Comparison of ENCODE assay signal across 8 cellular contexts in the genomic region with DNA sequence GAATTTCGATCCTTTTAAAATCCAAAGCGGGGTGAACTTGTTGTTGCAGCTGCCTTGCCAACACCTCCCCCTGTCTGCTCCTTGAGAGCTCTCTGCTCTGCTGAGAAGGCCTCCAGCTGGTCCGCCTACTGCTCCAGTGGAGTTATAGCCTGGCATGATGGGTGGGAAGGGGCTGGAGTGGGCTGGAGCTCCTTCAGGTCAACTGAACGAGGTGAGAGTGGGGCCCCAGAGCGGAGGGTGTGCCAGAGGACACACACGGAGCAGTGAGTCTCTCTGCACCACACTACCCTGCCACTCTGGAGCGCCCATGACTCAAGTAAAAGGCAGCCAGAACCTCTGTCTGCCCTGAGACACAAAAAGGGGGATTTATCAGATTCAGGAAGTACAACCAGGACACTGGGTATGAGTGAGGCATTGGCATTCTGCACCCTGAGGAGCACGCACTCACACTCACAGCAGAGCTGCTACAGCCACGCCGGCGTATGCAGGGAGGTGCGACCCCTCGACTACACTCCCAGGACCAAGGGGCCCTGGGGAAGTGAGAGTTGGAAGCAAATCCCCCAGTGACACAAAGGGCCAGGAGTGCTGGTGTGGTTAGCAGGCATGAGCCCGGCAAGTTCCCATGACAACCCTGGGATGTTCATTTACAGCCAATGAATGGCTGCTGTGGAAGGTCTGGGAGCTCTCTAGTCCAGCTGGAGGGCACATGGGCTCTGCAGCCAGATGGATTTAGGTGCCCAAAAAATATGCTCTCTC. TPM values are rescaled to one million over a fixed set of nuclear protein-coding genes. Genes with fewer than 3 reads are reported as not detected.
DNase-seq lines count a peak whose midpoint lies in the region; ATAC-seq and TF ChIP-seq lines count a peak whose summit lies in the region.

No MANE protein-coding gene starts in this region.

- TF ChIP-seq CTCF in fibroblast of villous mesenchyme (IDR thresholded peaks at IDR 0.05; ENCODE audit: insufficient read depth, low read depth, low read length) = peak; percentile 10
- no peak for TF ChIP-seq CTCF in lower leg skin (IDR thresholded peaks at IDR 0.05)
- no peak for TF ChIP-seq CTCF in GM13976 (IDR thresholded peaks at IDR 0.05; ENCODE audit: borderline replicate concordance, control extremely low read depth, extremely low read depth, insufficient read depth, missing control alignments)

- H3K4me3 ChIP-seq in fibroblast of villous mesenchyme (ENCODE audit: low read depth, low read length) = peak overlapping the region; percentile 7
- H3K4me3 ChIP-seq in skeletal muscle cell (ENCODE audit: low read depth, low read length) = no peak overlapping the region
- H3K4me3 ChIP-seq in lower leg skin (ENCODE audit: low read depth, poor library complexity, severe bottlenecking) = no peak overlapping the region

- WGBS in lower leg skin, 2 donors = 46 to 63% methylated on average over 14 of the region's 14 CpGs

- intact Hi-C loops in lower leg skin (cut with DNase I; ENCODE audit: low total_unique reads) = no loop called here

- no peak for TF ChIP-seq POLR2A in lower leg skin (IDR thresholded peaks at IDR 0.05)

- DNase-seq in GM04504 (ENCODE audit: low read depth) (peak; percentile 82), SW 1271 (lab: John Stamatoyannopoulos, UW) (peak; percentile 42 to 62), fibroblast of villous mesenchyme (ENCODE audit: low read depth) (peak; percentile 88), skeletal muscle cell (ENCODE audit: low read depth) (peak; percentile 51), lower leg skin (ENCODE audit: low spot score in 2 of 2) (no peak), GM13976 (ENCODE audit: low spot score) (no peak)
- DNase-seq in activated CD8-positive, alpha-beta memory T cell treated with anti-CD3 and anti-CD28 coated beads, Interleukin-2, amount 50 U/mL, for 4 hours = no peak

- in situ Hi-C loops in GM13976 (cut with MboI; ENCODE audit: low sequenced_read_pairs, unreplicated experiment) = no loop called here

- ATAC-seq in HG02678 (IDR thresholded peaks at IDR 0.05; ENCODE audit: unreplicated experiment) = no peak

RNA-seq across cellular contexts. Expression of a gene that starts 28.0 kb away (rescaled TPM):
- total RNA-seq in fibroblast of villous mesenchyme = 191 and 305 TPM in 2 replicates
- 10 to 100 TPM; 29.8 to 35.5 (median 34.3) TPM for total RNA-seq in lower leg skin

RNA-seq across cellular contexts. Expression of a gene that starts 34.3 kb away (rescaled TPM):
- total RNA-seq in fibroblast of villous mesenchyme (17.4 and 24.6 TPM in 2 replicates), lower leg skin (10 to 100 TPM; 58.7 to 73.1 (median 63.0) TPM)

RNA-seq across cellular contexts. Expression of a gene that starts 45.2 kb away (rescaled TPM):
- total RNA-seq in fibroblast of villous mesenchyme = 3.9 and 5.8 TPM in 2 replicates
- 10 to 100 TPM in 3 of 4 donors, 1 to 10 TPM in 1; 9.8 to 20.9 (median 14.6) TPM for total RNA-seq in lower leg skin

RNA-seq across cellular contexts. Expression of a gene that starts 46.3 kb away (rescaled TPM):
- total RNA-seq in fibroblast of villous mesenchyme = 6.9 and 10.0 TPM in 2 replicates
- total RNA-seq in lower leg skin = 10 to 100 TPM; 21.0 to 32.2 (median 27.0) TPM

Comparison
In these comparisons a context has a peak if more than half of its experiments do, and no peak if none do; other contexts are left out.
1. DNase-seq: peak in GM04504 (single experiment), SW 1271 (2 of 2), fibroblast of villous mesenchyme (single experiment) and skeletal muscle cell (single experiment); none in lower leg skin (0 of 2), GM13976 (single experiment) and activated CD8-positive, alpha-beta memory T cell treated with anti-CD3 and anti-CD28 coated beads, Interleukin-2, amount 50 U/mL, for 4 hours (single experiment).